ENCODE assay signal across 17 cellular contexts in genomic region chr6:159063549-159063948, GRCh38. TPM values are rescaled to one million over a fixed set of nuclear protein-coding genes. Genes with fewer than 3 reads are reported as not detected.
DNase-seq lines count a peak whose midpoint lies in the region; ATAC-seq and TF ChIP-seq lines count a peak whose summit lies in the region.
"Had no signal": no experiment of that assay in that cellular context is flagged by ENCODE, and none has a peak within 500 bp of the region (broad histone marks: within the 10 kb centered on the region; RNA-seq: fewer than 3 reads in every experiment).

No MANE protein-coding gene starts in this region.

- ATAC-seq in stimulated activated memory B cell treated with anti-CD40 and anti-IgM and Interleukin-4, amounts not matched to agents 10 μg/mL and 1 μg/mL and 100 μg/mL, for 72 hours: no peak

- intact Hi-C loops in activated CD4-positive, alpha-beta T cell treated with anti-CD3 and anti-CD28 coated beads, Interleukin-2, amount 10 ng/mL, durations not matched to agents 24 days and 14 days (cut with micrococcal nuclease): loop anchor here (1.0 kb wide), 1 partner anchor 9 kb away; no protein-coding TSS in a partner anchor
- intact Hi-C loops in posterior cingulate gyrus (cut with DNase I): no loop called here

- no peak for TF ChIP-seq CTCF in SU-DHL-6 (IDR thresholded peaks at IDR 0.05; ENCODE audit: insufficient read depth, low read length, poor library complexity, severe bottlenecking)

- H3K27ac ChIP-seq in SU-DHL-6 (ENCODE audit: low read depth, low read length) (peak overlapping the region; percentile 91), esophagus (ENCODE audit: low read depth in 2 of 2, low read length in 1 of 2) (peak overlapping the region; percentile 20 to 59)
- H3K27ac ChIP-seq: tibial artery had no signal

- H3K27me3 Mint-ChIP-seq in activated CD4-positive, alpha-beta T cell treated with anti-CD3 and anti-CD28 coated beads, Interleukin-2, amount 10 ng/mL, durations not matched to agents 24 days and 14 days: no peaks in the 10 kb centered on the region
- H3K27me3 Mint-ChIP-seq in stimulated activated memory B cell treated with anti-CD40 and anti-IgM and Interleukin-4, amounts not matched to agents 10 μg/mL and 1 μg/mL and 100 μg/mL, for 72 hours: no peaks in the 10 kb centered on the region

- H3K9me2 ChIP-seq in SU-DHL-6 (replicated peaks; ENCODE audit: insufficient read depth, low read length): no peaks in the 10 kb centered on the region

- H3K79me2 ChIP-seq in SU-DHL-6 (ENCODE audit: insufficient read depth, low read length): no peaks in the 10 kb centered on the region

- H2AFZ ChIP-seq in SU-DHL-6 (ENCODE audit: low read depth, low read length, severe bottlenecking): no peak overlapping the region

- H3K4me3 Mint-ChIP-seq in activated CD4-positive, alpha-beta T cell treated with anti-CD3 and anti-CD28 coated beads, Interleukin-2, amount 10 ng/mL, durations not matched to agents 24 days and 14 days: peak overlapping the region; percentile 62
- no peak overlapping the region for H3K4me3 Mint-ChIP-seq in stimulated activated memory B cell treated with anti-CD40 and anti-IgM and Interleukin-4, amounts not matched to agents 10 μg/mL and 1 μg/mL and 100 μg/mL, for 72 hours

- 75 to 78% methylated on average over 6 of the region's 6 CpGs for WGBS in esophagus, 2 donors

- H3K4me3 ChIP-seq in SU-DHL-6 (ENCODE audit: insufficient read depth, low read length, poor library complexity, severe bottlenecking): peak overlapping the region; percentile 8
- no peak overlapping the region for H3K4me3 ChIP-seq in esophagus (ENCODE audit: low read depth in 1 of 2, low read length in 2 of 2)
- H3K4me3 ChIP-seq: mucosa of descending colon, tibial artery had no signal

- peaks cover 75% of the 10 kb centered on the region for H3K4me1 Mint-ChIP-seq in activated CD4-positive, alpha-beta T cell treated with anti-CD3 and anti-CD28 coated beads, Interleukin-2, amount 10 ng/mL, durations not matched to agents 24 days and 14 days
- H3K4me1 Mint-ChIP-seq in stimulated activated memory B cell treated with anti-CD40 and anti-IgM and Interleukin-4, amounts not matched to agents 10 μg/mL and 1 μg/mL and 100 μg/mL, for 72 hours: peaks cover 62% of the 10 kb centered on the region

- H3K9me3 Mint-ChIP-seq in activated CD4-positive, alpha-beta T cell treated with anti-CD3 and anti-CD28 coated beads, Interleukin-2, amount 10 ng/mL, durations not matched to agents 24 days and 14 days: peaks cover 12% of the 10 kb centered on the region
- H3K9me3 Mint-ChIP-seq in stimulated activated memory B cell treated with anti-CD40 and anti-IgM and Interleukin-4, amounts not matched to agents 10 μg/mL and 1 μg/mL and 100 μg/mL, for 72 hours: no peaks in the 10 kb centered on the region

- no peaks in the 10 kb centered on the region for H3K4me1 ChIP-seq in esophagus (ENCODE audit: control insufficient read depth in 2 of 2, insufficient read depth in 2 of 2, low read length in 1 of 2)
- H3K4me1 ChIP-seq: Caco-2, tibial artery had no signal

- peak overlapping the region; percentile 44; the same call in 1 of the 2 replicates for H3K9ac ChIP-seq in SU-DHL-6 (ENCODE audit: low read length)

- peak overlapping the region; percentile 94 for H3K27ac Mint-ChIP-seq in activated CD4-positive, alpha-beta T cell treated with anti-CD3 and anti-CD28 coated beads, Interleukin-2, amount 10 ng/mL, durations not matched to agents 24 days and 14 days
- peak overlapping the region; percentile 65 for H3K27ac Mint-ChIP-seq in stimulated activated memory B cell treated with anti-CD40 and anti-IgM and Interleukin-4, amounts not matched to agents 10 μg/mL and 1 μg/mL and 100 μg/mL, for 72 hours

- H3K36me3 Mint-ChIP-seq in activated CD4-positive, alpha-beta T cell treated with anti-CD3 and anti-CD28 coated beads, Interleukin-2, amount 10 ng/mL, durations not matched to agents 24 days and 14 days (ENCODE audit: low read depth): no peaks in the 10 kb centered on the region
- no peaks in the 10 kb centered on the region for H3K36me3 Mint-ChIP-seq in stimulated activated memory B cell treated with anti-CD40 and anti-IgM and Interleukin-4, amounts not matched to agents 10 μg/mL and 1 μg/mL and 100 μg/mL, for 72 hours

- peak overlapping the region; percentile 56 for H3K4me2 ChIP-seq in SU-DHL-6 (ENCODE audit: low read depth, low read length, poor library complexity, severe bottlenecking)

- no peaks in the 10 kb centered on the region for H3K9me3 ChIP-seq in SU-DHL-6 (ENCODE audit: insufficient read depth, low read length)
- no peaks in the 10 kb centered on the region for H3K9me3 ChIP-seq in esophagus (ENCODE audit: control insufficient read depth in 2 of 2, insufficient read depth in 1 of 2, low read depth in 1 of 2, low read length in 1 of 2)
- H3K9me3 ChIP-seq: Caco-2, mucosa of descending colon, tibial artery had no signal

- DNase-seq in activated CD4-positive, alpha-beta T cell treated with anti-CD3 and anti-CD28 coated beads, Interleukin-2, amount 10 ng/mL, durations not matched to agents 24 days and 14 days: no peak
- DNase-seq in activated CD4-positive, alpha-beta T cell treated with anti-CD3 and anti-CD28 coated beads for 1 hour: no peak
- no peak for DNase-seq in NK-92 treated with Interleukin-12 subunit alpha and Interleukin-12 subunit beta, amount 100 ng/mL, for 24 hours (lab: John Stamatoyannopoulos, UW)
- DNase-seq in posterior cingulate gyrus: no peak
- DNase-seq in NCI-H2081 (lab: John Stamatoyannopoulos, UW): no peak
- DNase-seq: Caco-2, caudate nucleus, mucosa of descending colon, NCI-H1930, NCI-H526 treated with DMSO at 0.1 percent for 48 hours, SW 1271, tibial artery had no signal

- no peaks in the 10 kb centered on the region for H3K27me3 ChIP-seq in SU-DHL-6 (ENCODE audit: low read length)
- H3K27me3 ChIP-seq in esophagus (ENCODE audit: control insufficient read depth in 1 of 2, insufficient read depth in 2 of 2, low read length in 2 of 2): no peaks in the 10 kb centered on the region

- no peaks in the 10 kb centered on the region for H4K20me1 ChIP-seq in SU-DHL-6 (ENCODE audit: low read depth, low read length)

- H3F3A ChIP-seq in SU-DHL-6 (ENCODE audit: insufficient read depth): peaks cover 19% of the 10 kb centered on the region

- H3K36me3 ChIP-seq in SU-DHL-6 (ENCODE audit: low read length): no peaks in the 10 kb centered on the region
- H3K36me3 ChIP-seq in esophagus (ENCODE audit: control insufficient read depth in 2 of 2, insufficient read depth in 2 of 2, low read length in 1 of 2): no peaks in the 10 kb centered on the region
- H3K36me3 ChIP-seq: tibial artery had no signal

RNA-seq across cellular contexts. Expression of gene TAGAP, which starts 18.8 kb away (rescaled TPM):
- total RNA-seq in activated CD4-positive, alpha-beta T cell treated with anti-CD3 and anti-CD28 coated beads, Interleukin-2, amount 10 ng/mL, durations not matched to agents 24 days and 14 days: 183 and 187 TPM in 2 replicates
- polyA plus RNA-seq in esophagus: under 1 TPM; 0.59 to 0.76 TPM
- total RNA-seq: Caco-2, HT-29, pulmonary artery endothelial cell had no signal
